Comparison of ENCODE assay signal across 32 cellular contexts in the genomic region with DNA sequence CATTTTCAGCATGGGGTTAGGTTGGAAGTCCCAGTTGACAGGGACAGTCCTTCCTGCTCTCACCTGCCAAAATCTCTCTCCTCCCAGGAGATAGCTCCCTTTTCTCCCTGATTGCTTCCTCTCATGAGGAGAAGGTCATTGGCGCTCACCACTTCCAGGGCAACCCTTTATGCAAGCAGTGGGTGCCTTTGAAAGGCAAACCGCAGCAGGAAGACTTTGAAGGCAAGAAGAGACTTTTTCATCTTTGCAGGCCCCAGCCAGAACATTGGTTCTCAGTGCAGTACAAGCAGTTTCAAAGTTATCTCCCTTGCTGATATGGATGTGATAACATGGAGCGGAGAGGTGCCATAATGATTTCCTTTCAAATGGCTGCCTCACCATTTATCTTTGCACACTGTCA.
"Had no signal": no experiment of that assay in that cellular context is flagged by ENCODE, and none has a peak within 500 bp of the region (broad histone marks: within the 10 kb centered on the region; RNA-seq: fewer than 3 reads in every experiment).

No MANE protein-coding gene starts in this region.

- H3K4me1 ChIP-seq: foreskin keratinocyte, gastrocnemius medialis, heart left ventricle had no signal

- ATAC-seq: activated CD4-positive, alpha-beta T cell treated with anti-CD3 and anti-CD28 coated beads for 36 hours; activated CD8-positive, alpha-beta T cell treated with anti-CD3 and anti-CD28 coated beads for 36 hours; activated T-cell treated with anti-CD3 and anti-CD28 coated beads, Interleukin-2, amount 50 U/mL, for 4 hours; activated T-helper 17 cell treated with anti-CD3 and anti-CD28 coated beads, Interleukin-2, amount 50 U/mL, for 72 hours; effector memory CD8-positive, alpha-beta T cell; foreskin keratinocyte; gastrocnemius medialis; heart left ventricle; T-helper 17 cell had no signal

- H3K4me3 ChIP-seq: coronary artery, esophagus muscularis mucosa, gastrocnemius medialis, heart left ventricle had no signal

- H3K27ac ChIP-seq: brain microvascular endothelial cell, coronary artery, esophagus muscularis mucosa, foreskin keratinocyte, gastrocnemius medialis, heart left ventricle had no signal

- H3K27me3 ChIP-seq: brain microvascular endothelial cell, esophagus muscularis mucosa, foreskin keratinocyte, gastrocnemius medialis, heart left ventricle had no signal

- H3K4me1 Mint-ChIP-seq: activated CD4-positive, alpha-beta T cell treated with anti-CD3 and anti-CD28 coated beads for 36 hours; activated T-helper 17 cell treated with anti-CD3 and anti-CD28 coated beads, Interleukin-2, amount 50 U/mL, for 72 hours; central memory CD8-positive, alpha-beta T cell; T-helper 17 cell had no signal

- H3K36me3 Mint-ChIP-seq: activated naive CD8-positive, alpha-beta T cell had no signal

- H3K27ac Mint-ChIP-seq: activated CD4-positive, alpha-beta T cell treated with anti-CD3 and anti-CD28 coated beads for 36 hours; activated CD8-positive, alpha-beta T cell treated with anti-CD3 and anti-CD28 coated beads for 36 hours; activated naive CD8-positive, alpha-beta T cell; activated T-helper 17 cell treated with anti-CD3 and anti-CD28 coated beads, Interleukin-2, amount 50 U/mL, for 72 hours; dendritic cell treated with granulocyte-macrophage colony-stimulating factor and Interleukin-4, amounts not matched to agents 40 ng/mL and 50 ng/mL, for 4 days; effector memory CD8-positive, alpha-beta T cell; T-helper 17 cell; T-helper 2 cell treated with Interferon-gamma antibody and Interleukin-4, amounts not matched to agents 5 μg/mL and 100 μg/mL, for 36 hours had no signal

- H3K9me3 Mint-ChIP-seq: activated CD8-positive, alpha-beta T cell treated with anti-CD3 and anti-CD28 coated beads for 36 hours; activated T-cell treated with anti-CD3 and anti-CD28 coated beads, Interleukin-2, amount 50 U/mL, for 4 hours; dendritic cell treated with granulocyte-macrophage colony-stimulating factor and Interleukin-4, amounts not matched to agents 40 ng/mL and 50 ng/mL, for 4 days had no signal

- H3K9me3 ChIP-seq: esophagus muscularis mucosa, gastrocnemius medialis, heart left ventricle had no signal

- H3K27me3 Mint-ChIP-seq: activated CD8-positive, alpha-beta T cell treated with anti-CD3 and anti-CD28 coated beads for 36 hours; activated T-helper 17 cell treated with anti-CD3 and anti-CD28 coated beads, Interleukin-2, amount 50 U/mL, for 72 hours; central memory CD8-positive, alpha-beta T cell; dendritic cell treated with granulocyte-macrophage colony-stimulating factor and Interleukin-4, amounts not matched to agents 40 ng/mL and 50 ng/mL, for 4 days; effector memory CD8-positive, alpha-beta T cell; T-helper 17 cell had no signal

- H3K4me3 Mint-ChIP-seq: activated CD4-positive, alpha-beta T cell treated with anti-CD3 and anti-CD28 coated beads for 36 hours; activated CD8-positive, alpha-beta T cell treated with anti-CD3 and anti-CD28 coated beads for 36 hours; activated naive CD8-positive, alpha-beta T cell; activated T-cell treated with anti-CD3 and anti-CD28 coated beads, Interleukin-2, amount 50 U/mL, for 4 hours; activated T-helper 17 cell treated with anti-CD3 and anti-CD28 coated beads, Interleukin-2, amount 50 U/mL, for 72 hours; central memory CD8-positive, alpha-beta T cell; dendritic cell treated with granulocyte-macrophage colony-stimulating factor and Interleukin-4, amounts not matched to agents 40 ng/mL and 50 ng/mL, for 4 days; effector memory CD8-positive, alpha-beta T cell; T-helper 17 cell; T-helper 2 cell treated with Interferon-gamma antibody and Interleukin-4, amounts not matched to agents 5 μg/mL and 100 μg/mL, for 36 hours had no signal

- DNase-seq: activated CD4-positive, alpha-beta T cell treated with anti-CD3 and anti-CD28 coated beads for 36 hours; activated CD4-positive, alpha-beta T cell treated with anti-CD3 and anti-CD28 coated beads, Interleukin-2, amount 50 U/mL, for 1 hour; activated CD4-positive, alpha-beta T cell treated with anti-CD3 and anti-CD28 coated beads, Interleukin-2, amount 50 U/mL, for 48 hours; activated CD4-positive, CD25-positive, alpha-beta regulatory T cell; activated CD4-positive, CD25-positive, alpha-beta regulatory T cell treated with anti-CD3 and anti-CD28 coated beads, Interleukin-2, amount 50 U/mL, for 72 hours; activated CD8-positive, alpha-beta memory T cell treated with anti-CD3 and anti-CD28 coated beads for 24 hours; activated CD8-positive, alpha-beta T cell treated with anti-CD3 and anti-CD28 coated beads for 36 hours; activated effector memory CD4-positive, alpha-beta T cell treated with Interleukin-2 at 50 U/mL for 16 hours; activated gamma-delta T cell treated with Interleukin-2 at 50 U/mL for 16 hours; activated naive CD4-positive, alpha-beta T cell treated with anti-CD3 and anti-CD28 coated beads, Interleukin-2, amount 50 U/mL, for 16 hours; activated naive CD4-positive, alpha-beta T cell treated with Interleukin-2 at 50 U/mL for 16 hours; activated T-cell treated with anti-CD3 and anti-CD28 coated beads, Interleukin-2, amount 50 U/mL, for 4 hours; amniotic stem cell; anterior cingulate cortex; brain microvascular endothelial cell; effector CD4-positive, alpha-beta T cell; effector memory CD8-positive, alpha-beta T cell; erythroblast; foreskin keratinocyte; gastrocnemius medialis; glutamatergic neuron; heart left ventricle; T-helper 1 cell; T-helper 17 cell; T1000 had no signal

- H3K36me3 ChIP-seq: brain microvascular endothelial cell, esophagus muscularis mucosa, gastrocnemius medialis, heart left ventricle had no signal
